Comparison of ENCODE assay signal across 13 cellular contexts in genomic region chr7:55132550-55132889, GRCh38.
DNase-seq lines count a peak whose midpoint lies in the region; ATAC-seq, FAIRE-seq and TF ChIP-seq lines count a peak whose summit lies in the region.
"Had no signal": no experiment of that assay in that cellular context is flagged by ENCODE, and none has a peak within 500 bp of the region (broad histone marks: within the 10 kb centered on the region; RNA-seq: fewer than 3 reads in every experiment).

No MANE protein-coding gene starts in this region.

- H3K4me2 ChIP-seq in keratinocyte (ENCODE audit: control insufficient read depth, extremely low read depth, insufficient read depth, low read depth, low read length), result peak overlapping the region; percentile 80

- no peak for DNase-seq in activated CD4-positive, alpha-beta T cell treated with anti-CD3 and anti-CD28 coated beads, Interleukin-2, amount 10 ng/mL, durations not matched to agents 24 days and 14 days
- no peak for DNase-seq in activated CD4-positive, alpha-beta T cell treated with anti-CD3 and anti-CD28 coated beads, Interleukin-2, amount 10 ng/mL, durations not matched to agents 7 days and 5 days
- DNase-seq in keratinocyte (ENCODE audit: low read depth, low spot score), result peak; percentile 89
- no peak for DNase-seq in suprapubic skin (ENCODE audit: low spot score in 2 of 2)
- DNase-seq in NCI-H2107 (lab: John Stamatoyannopoulos, UW), result no peak
- DNase-seq in MG63, result no peak
- DNase-seq in activated CD8-positive, alpha-beta memory T cell treated with anti-CD3 and anti-CD28 coated beads, Interleukin-2, amount 50 U/mL, for 48 hours, result no peak
- DNase-seq: DMS79 treated with DMSO at 0.1 percent for 48 hours, OCI-M1 had no signal

- WGBS in suprapubic skin, result 62% methylated on average over 5 of the region's 5 CpGs

- H3K27ac Mint-ChIP-seq in activated CD4-positive, alpha-beta T cell treated with anti-CD3 and anti-CD28 coated beads, Interleukin-2, amount 10 ng/mL, durations not matched to agents 24 days and 14 days, result peak overlapping the region; percentile 8
- H3K27ac Mint-ChIP-seq in activated CD4-positive, alpha-beta T cell treated with anti-CD3 and anti-CD28 coated beads, Interleukin-2, amount 10 ng/mL, durations not matched to agents 7 days and 5 days, result no peak overlapping the region
- peak overlapping the region; percentile 82 for H3K27ac Mint-ChIP-seq in activated T-helper 17 cell treated with anti-CD3 and anti-CD28 coated beads, Interleukin-2, amount 50 U/mL, for 72 hours

- H3K9ac ChIP-seq in keratinocyte (ENCODE audit: control insufficient read depth, extremely low read depth, insufficient read depth, low read length), result peak overlapping the region; percentile 92

- H2AFZ ChIP-seq in keratinocyte (ENCODE audit: control insufficient read depth, low read length), result no peak overlapping the region

- H3K79me2 ChIP-seq in keratinocyte (ENCODE audit: control insufficient read depth, insufficient read depth, low read length), result peaks cover 55% of the 10 kb centered on the region

- TF ChIP-seq POLR2A in suprapubic skin (IDR thresholded peaks at IDR 0.05), result no peak

- H3K36me3 ChIP-seq in keratinocyte (ENCODE audit: control insufficient read depth in 2 of 2, extremely low read depth in 1 of 2, insufficient read depth in 2 of 2, low read length in 2 of 2), result peaks cover 1 to 7% of the 10 kb centered on the region in 2 experiments
- no peaks in the 10 kb centered on the region for H3K36me3 ChIP-seq in suprapubic skin
- peaks cover 18% of the 10 kb centered on the region for H3K36me3 ChIP-seq in MG63

- intact Hi-C loops in activated CD4-positive, alpha-beta T cell treated with anti-CD3 and anti-CD28 coated beads, Interleukin-2, amount 10 ng/mL, durations not matched to agents 24 days and 14 days (cut with micrococcal nuclease), result loop anchor here (2.0 to 5.0 kb wide), 3 partner anchors 46 to 175 kb away; no protein-coding TSS in a partner anchor

- peaks cover 3% of the 10 kb centered on the region for H3K9me1 ChIP-seq in keratinocyte (ENCODE audit: control insufficient read depth, extremely low read depth, insufficient read depth, low read length)

- H3K4me3 ChIP-seq in keratinocyte (ENCODE audit: control insufficient read depth in 2 of 3, extremely low read depth in 1 of 3, insufficient read depth in 2 of 3, low read depth in 1 of 3, low read length in 3 of 3) (no peak overlapping the region), suprapubic skin (no peak overlapping the region), MG63 (no peak overlapping the region)

- no peak for TF ChIP-seq EP300 in suprapubic skin (IDR thresholded peaks at IDR 0.05)

- H3K4me1 ChIP-seq in keratinocyte (ENCODE audit: control insufficient read depth, extremely low read depth, insufficient read depth, low read length) (peaks cover 89% of the 10 kb centered on the region), suprapubic skin (peaks cover 85% of the 10 kb centered on the region)

- peak; percentile 68 for ATAC-seq in activated T-helper 17 cell treated with anti-CD3 and anti-CD28 coated beads, Interleukin-2, amount 50 U/mL, for 72 hours (replicated peaks)

- no peaks in the 10 kb centered on the region for H3K27me3 ChIP-seq in keratinocyte (ENCODE audit: control insufficient read depth, extremely low read depth, insufficient read depth, low read length)
- no peaks in the 10 kb centered on the region for H3K27me3 ChIP-seq in suprapubic skin
- no peaks in the 10 kb centered on the region for H3K27me3 ChIP-seq in MG63

- H3K9me3 ChIP-seq in keratinocyte (ENCODE audit: control insufficient read depth, low read depth, low read length) (no peaks in the 10 kb centered on the region), suprapubic skin (no peaks in the 10 kb centered on the region), MG63 (no peaks in the 10 kb centered on the region)

- peaks cover 9% of the 10 kb centered on the region for H3K9me3 Mint-ChIP-seq in activated CD4-positive, alpha-beta T cell treated with anti-CD3 and anti-CD28 coated beads, Interleukin-2, amount 10 ng/mL, durations not matched to agents 24 days and 14 days
- H3K9me3 Mint-ChIP-seq in activated CD4-positive, alpha-beta T cell treated with anti-CD3 and anti-CD28 coated beads, Interleukin-2, amount 10 ng/mL, durations not matched to agents 7 days and 5 days, result no peaks in the 10 kb centered on the region
- H3K9me3 Mint-ChIP-seq in activated T-helper 17 cell treated with anti-CD3 and anti-CD28 coated beads, Interleukin-2, amount 50 U/mL, for 72 hours, result no peaks in the 10 kb centered on the region
- H3K9me3 Mint-ChIP-seq: central memory CD8-positive, alpha-beta T cell had no signal

- peak overlapping the region; percentile 99 for H3K27ac ChIP-seq in keratinocyte (ENCODE audit: control insufficient read depth, insufficient read depth, low read length)
- H3K27ac ChIP-seq in suprapubic skin, result peak overlapping the region; percentile 91

- CTCF ChIA-PET in activated CD4-positive, alpha-beta T cell treated with anti-CD3 and anti-CD28 coated beads, Interleukin-2, amount 10 ng/mL, durations not matched to agents 7 days and 5 days (lab: Charles Lee), result interaction anchor here (0.9 to 1.1 kb wide), 2 partner anchors 32 to 41 kb away, joined by 3 read pairs; no protein-coding TSS in a partner anchor

- H3K4me1 Mint-ChIP-seq in activated CD4-positive, alpha-beta T cell treated with anti-CD3 and anti-CD28 coated beads, Interleukin-2, amount 10 ng/mL, durations not matched to agents 24 days and 14 days, result peaks cover 15% of the 10 kb centered on the region
- peaks cover 5% of the 10 kb centered on the region for H3K4me1 Mint-ChIP-seq in activated CD4-positive, alpha-beta T cell treated with anti-CD3 and anti-CD28 coated beads, Interleukin-2, amount 10 ng/mL, durations not matched to agents 7 days and 5 days
- H3K4me1 Mint-ChIP-seq in activated T-helper 17 cell treated with anti-CD3 and anti-CD28 coated beads, Interleukin-2, amount 50 U/mL, for 72 hours, result peaks cover 12% of the 10 kb centered on the region
- H3K4me1 Mint-ChIP-seq: central memory CD8-positive, alpha-beta T cell had no signal

- no peak for TF ChIP-seq CTCF in keratinocyte (optimal IDR thresholded peaks at IDR 0.05 in 1 of 3, IDR thresholded peaks at IDR 0.05 in 1 of 3, conservative IDR thresholded peaks at IDR 0.05 in 1 of 3; ENCODE audit: extremely low read depth in 1 of 3, insufficient read depth in 2 of 3, low read length in 3 of 3)
- no peak for TF ChIP-seq CTCF in suprapubic skin (IDR thresholded peaks at IDR 0.05)

- dilution Hi-C loops in keratinocyte (cut with MboI; ENCODE audit: extremely low pct_ligation_motif_present, low sequenced_read_pairs), result no loop called here

- H3K36me3 Mint-ChIP-seq in activated CD4-positive, alpha-beta T cell treated with anti-CD3 and anti-CD28 coated beads, Interleukin-2, amount 10 ng/mL, durations not matched to agents 24 days and 14 days (ENCODE audit: low read depth), result no peaks in the 10 kb centered on the region
- no peaks in the 10 kb centered on the region for H3K36me3 Mint-ChIP-seq in activated CD4-positive, alpha-beta T cell treated with anti-CD3 and anti-CD28 coated beads, Interleukin-2, amount 10 ng/mL, durations not matched to agents 7 days and 5 days (ENCODE audit: low read depth)
- H3K36me3 Mint-ChIP-seq in activated T-helper 17 cell treated with anti-CD3 and anti-CD28 coated beads, Interleukin-2, amount 50 U/mL, for 72 hours (ENCODE audit: low read depth), result no peaks in the 10 kb centered on the region

- POLR2A ChIA-PET in activated CD4-positive, alpha-beta T cell treated with anti-CD3 and anti-CD28 coated beads, Interleukin-2, amount 10 ng/mL, durations not matched to agents 7 days and 5 days (lab: Charles Lee), result no interaction called here

- peaks cover 9% of the 10 kb centered on the region for H3K27me3 Mint-ChIP-seq in activated CD4-positive, alpha-beta T cell treated with anti-CD3 and anti-CD28 coated beads, Interleukin-2, amount 10 ng/mL, durations not matched to agents 24 days and 14 days
- peaks cover 4% of the 10 kb centered on the region for H3K27me3 Mint-ChIP-seq in activated CD4-positive, alpha-beta T cell treated with anti-CD3 and anti-CD28 coated beads, Interleukin-2, amount 10 ng/mL, durations not matched to agents 7 days and 5 days
- peaks cover 16% of the 10 kb centered on the region for H3K27me3 Mint-ChIP-seq in activated T-helper 17 cell treated with anti-CD3 and anti-CD28 coated beads, Interleukin-2, amount 50 U/mL, for 72 hours

- no peak overlapping the region for H3K4me3 Mint-ChIP-seq in activated CD4-positive, alpha-beta T cell treated with anti-CD3 and anti-CD28 coated beads, Interleukin-2, amount 10 ng/mL, durations not matched to agents 24 days and 14 days
- H3K4me3 Mint-ChIP-seq in activated CD4-positive, alpha-beta T cell treated with anti-CD3 and anti-CD28 coated beads, Interleukin-2, amount 10 ng/mL, durations not matched to agents 7 days and 5 days, result no peak overlapping the region
- peak overlapping the region; percentile 46 for H3K4me3 Mint-ChIP-seq in activated T-helper 17 cell treated with anti-CD3 and anti-CD28 coated beads, Interleukin-2, amount 50 U/mL, for 72 hours
- H3K4me3 Mint-ChIP-seq: central memory CD8-positive, alpha-beta T cell had no signal

- no peak for FAIRE-seq in keratinocyte (lab: Jason Lieb, UNC)
- FAIRE-seq: A204.1, GM12891 had no signal

- H4K20me1 ChIP-seq in keratinocyte (ENCODE audit: control insufficient read depth, extremely low read depth, insufficient read depth, low read length), result no peaks in the 10 kb centered on the region
